In the genomic region with DNA sequence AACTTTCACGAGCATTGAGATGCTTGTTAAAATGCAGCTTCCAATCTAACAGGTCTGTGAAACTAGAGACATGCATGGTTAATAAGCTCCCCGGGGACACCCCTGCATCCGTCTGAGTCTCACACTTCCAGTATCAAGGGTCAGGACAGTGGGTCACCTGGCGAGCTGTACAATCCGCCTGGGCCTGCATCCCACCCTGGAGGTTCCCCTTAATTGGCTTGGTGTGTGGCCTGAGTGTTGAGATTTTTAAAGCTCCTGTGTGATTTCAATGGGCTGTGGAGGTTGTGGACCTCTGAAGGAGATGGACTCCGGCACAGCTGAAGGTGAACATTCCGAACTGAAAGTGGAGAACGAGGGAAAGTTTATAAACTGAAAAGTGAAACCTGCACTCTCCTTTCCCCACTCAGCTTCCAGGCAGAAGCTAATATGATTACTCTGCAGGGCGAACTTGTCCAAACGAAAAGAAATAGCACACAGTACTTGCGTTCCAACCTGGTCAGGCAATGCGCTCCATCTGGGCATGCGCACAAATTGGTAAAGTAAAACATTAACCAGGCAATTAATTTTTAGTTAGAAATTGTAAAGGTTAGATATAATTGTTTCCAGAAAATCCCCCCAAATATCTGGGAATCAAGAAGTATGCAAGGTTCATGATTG, we compare ENCODE assay signal across 19 cellular contexts.
DNase-seq lines count a peak whose midpoint lies in the region; ATAC-seq and TF ChIP-seq lines count a peak whose summit lies in the region.
"Had no signal": no experiment of that assay in that cellular context is flagged by ENCODE, and none has a peak within 500 bp of the region (broad histone marks: within the 10 kb centered on the region; RNA-seq: fewer than 3 reads in every experiment).

No MANE protein-coding gene starts in this region.

- TF ChIP-seq CTCF in Panc1 (IDR thresholded peaks at IDR 0.05) = no peak

- H3K36me3 ChIP-seq in BLaER1 (no peaks in the 10 kb centered on the region), Panc1 (ENCODE audit: control insufficient read depth, insufficient read depth, low read length) (no peaks in the 10 kb centered on the region), neuronal stem cell (replicated peaks in 1 of 2; ENCODE audit: control insufficient read depth in 2 of 2, insufficient read depth in 2 of 2, low read length in 2 of 2) (no peaks in the 10 kb centered on the region), mesendoderm (ENCODE audit: control insufficient read depth, insufficient read depth, low read length) (no peaks in the 10 kb centered on the region)
- H3K36me3 ChIP-seq: thyroid gland had no signal

- H3K4me1 ChIP-seq in BLaER1 (peaks cover 7% of the 10 kb centered on the region), Panc1 (ENCODE audit: control insufficient read depth, insufficient read depth, low read length) (no peaks in the 10 kb centered on the region), neuronal stem cell (ENCODE audit: control insufficient read depth in 2 of 2, insufficient read depth in 1 of 2, low read depth in 1 of 2, low read length in 2 of 2) (peaks cover 0 to 9% of the 10 kb centered on the region in 2 donors), mesendoderm (ENCODE audit: control insufficient read depth, low read depth, low read length) (no peaks in the 10 kb centered on the region)
- H3K4me1 ChIP-seq: parathyroid adenoma, thyroid gland had no signal

- no peak overlapping the region for H2BK12ac ChIP-seq in neuronal stem cell (ENCODE audit: low read length)

- H4K20me1 ChIP-seq in BLaER1 = no peaks in the 10 kb centered on the region

- no peak overlapping the region for H2AK5ac ChIP-seq in neuronal stem cell (ENCODE audit: low read depth, low read length)
- H2AK5ac ChIP-seq in mesendoderm (ENCODE audit: low read length) = no peak overlapping the region

- no peak overlapping the region for H2BK15ac ChIP-seq in neuronal stem cell (ENCODE audit: low read length)
- no peak overlapping the region for H2BK15ac ChIP-seq in mesendoderm (replicated peaks; ENCODE audit: low read depth)

- no peaks in the 10 kb centered on the region for H3K79me2 ChIP-seq in mesendoderm (ENCODE audit: control insufficient read depth, insufficient read depth, low read length)
- H3K79me2 ChIP-seq: parathyroid adenoma had no signal

- no peak overlapping the region for H4K5ac ChIP-seq in mesendoderm (ENCODE audit: low read length)

- POLR2A ChIA-PET in Panc1 (lab: Charles Lee) = no interaction called here

- H3K4me2 ChIP-seq in BLaER1 (peak overlapping the region; percentile 36), neuronal stem cell (ENCODE audit: insufficient read depth, low read length, poor library complexity, severe bottlenecking) (no peak overlapping the region), mesendoderm (ENCODE audit: low read length) (no peak overlapping the region)

- intact Hi-C loops in Panc1 (cut with micrococcal nuclease; ENCODE audit: unreplicated experiment) = no loop called here

- DNase-seq in Panc1 (ENCODE audit: low read depth, low spot score) (no peak), kidney glomerular epithelial cell (lab: John Stamatoyannopoulos, UW) (peak; percentile 47), neuronal stem cell (ENCODE audit: low spot score) (no peak), mesendoderm (no peak)
- DNase-seq in stimulated activated CD4-positive, alpha-beta T cell treated with anti-CD3 and anti-CD28 coated beads, Interleukin-12 subunit alpha, Interleukin-12 subunit beta, amount 100 ng/mL, for 4 hours = no peak
- DNase-seq: activated naive CD8-positive, alpha-beta T cell treated with anti-CD3 and anti-CD28 coated beads for 36 hours; CD4-positive, alpha-beta memory T cell; KG1; naive B cell; NCI-H2029; NCI-H524; stimulated activated naive CD4-positive, alpha-beta T cell had no signal

- H3K23ac ChIP-seq in neuronal stem cell (ENCODE audit: low read depth, low read length, poor library complexity) (no peak overlapping the region), mesendoderm (ENCODE audit: low read length) (no peak overlapping the region)

- peak; percentile 48; the same call in 1 of the 2 replicates for ATAC-seq in Panc1
- no peak for ATAC-seq in GM18873 (IDR thresholded peaks at IDR 0.05; ENCODE audit: low FRiP score, unreplicated experiment)
- no peak for ATAC-seq in GM18861 (IDR thresholded peaks at IDR 0.05; ENCODE audit: unreplicated experiment)
- ATAC-seq: Right ventricle myocardium inferior had no signal

- no peak overlapping the region for H3K27ac ChIP-seq in BLaER1
- H3K27ac ChIP-seq in Panc1 (ENCODE audit: low read length) = no peak overlapping the region
- H3K27ac ChIP-seq in neuronal stem cell (replicated peaks; ENCODE audit: low read length) = no peak overlapping the region
- H3K27ac ChIP-seq in mesendoderm (ENCODE audit: low read depth, low read length) = no peak overlapping the region
- H3K27ac ChIP-seq: parathyroid adenoma, thyroid gland had no signal

- H2BK5ac ChIP-seq in neuronal stem cell (ENCODE audit: low read length) (no peak overlapping the region), mesendoderm (ENCODE audit: low read length) (no peak overlapping the region)

- H2BK120ac ChIP-seq in neuronal stem cell (ENCODE audit: low read depth, low read length) (no peak overlapping the region), mesendoderm (ENCODE audit: low read depth, low read length) (no peak overlapping the region)

- H3K4ac ChIP-seq in neuronal stem cell (ENCODE audit: low read length) (no peak overlapping the region), mesendoderm (ENCODE audit: low read depth, low read length) (no peak overlapping the region)

- peak overlapping the region; percentile 67 for H2AFZ ChIP-seq in neuronal stem cell (ENCODE audit: low read length)
- H2AFZ ChIP-seq: parathyroid adenoma had no signal

- H4K8ac ChIP-seq in neuronal stem cell (ENCODE audit: low read depth, low read length) = no peak overlapping the region
- no peak overlapping the region for H4K8ac ChIP-seq in mesendoderm (ENCODE audit: low read depth, low read length)

- H4K91ac ChIP-seq in neuronal stem cell (ENCODE audit: low read depth, low read length, poor library complexity) = no peak overlapping the region

- H3K18ac ChIP-seq in neuronal stem cell (ENCODE audit: low read length) (no peak overlapping the region), mesendoderm (ENCODE audit: low read length) (no peak overlapping the region)

- H3K4me3 ChIP-seq in BLaER1 (no peak overlapping the region), Panc1 (ENCODE audit: low read depth in 2 of 2, low read length in 2 of 2) (peak overlapping the region; percentile 34 to 63), neuronal stem cell (ENCODE audit: low read length in 2 of 2) (no peak overlapping the region), mesendoderm (ENCODE audit: low read length) (no peak overlapping the region)
- H3K4me3 ChIP-seq: lung, thyroid gland had no signal

- no peaks in the 10 kb centered on the region for H3K79me1 ChIP-seq in neuronal stem cell (ENCODE audit: low read depth, low read length)
- no peaks in the 10 kb centered on the region for H3K79me1 ChIP-seq in mesendoderm (ENCODE audit: low read length)

- in situ Hi-C loops in Panc1 (cut with HindIII; ENCODE audit: low pct_unique_long_range_greater_than_20kb, low sequenced_read_pairs) = no loop called here

- H3K9me3 ChIP-seq in BLaER1 (0 out of 2 replicates have a peak, but pooled peaks cover 6% of the 10 kb centered on the region), Panc1 (ENCODE audit: control insufficient read depth, insufficient read depth, low read depth, low read length) (no peaks in the 10 kb centered on the region), neuronal stem cell (replicated peaks in 1 of 2; ENCODE audit: control insufficient read depth in 2 of 2, insufficient read depth in 1 of 2, low read depth in 1 of 2, low read length in 2 of 2) (peaks cover 0 to 2% of the 10 kb centered on the region in 2 donors)
- H3K9me3 ChIP-seq: thyroid gland had no signal

- H3K27me3 ChIP-seq in BLaER1 (no peaks in the 10 kb centered on the region), Panc1 (ENCODE audit: control insufficient read depth, insufficient read depth, low read length) (peaks cover 16% of the 10 kb centered on the region), neuronal stem cell (ENCODE audit: control insufficient read depth in 3 of 3, insufficient read depth in 3 of 3, low read depth in 1 of 3, low read length in 3 of 3) (peaks cover 0 to under 1% (median 0%) of the 10 kb centered on the region in 3 experiments), mesendoderm (ENCODE audit: insufficient read depth, low read length, poor library complexity) (no peaks in the 10 kb centered on the region)
- H3K27me3 ChIP-seq: thyroid gland had no signal

- CTCF ChIA-PET in Panc1 (lab: Charles Lee) = no interaction called here

- WGBS in neuronal stem cell (ENCODE audit: extremely low coverage in 2 of 2, insufficient read length in 2 of 2, insufficient replicate concordance in 1 of 2), 2 donors = no CpG with 5 or more reads among the region's 13 CpGs
- no CpG with 5 or more reads among the region's 13 CpGs for WGBS in mesendoderm (ENCODE audit: extremely low coverage, insufficient coverage, low lambda C conversion rate)

- H3K14ac ChIP-seq in neuronal stem cell (ENCODE audit: low read length) = peak overlapping the region; percentile 25

- H3K9ac ChIP-seq in BLaER1 = no peak overlapping the region
- H3K9ac ChIP-seq in neuronal stem cell (ENCODE audit: low read depth, low read length, poor library complexity) = no peak overlapping the region
- H3K9ac ChIP-seq in mesendoderm (ENCODE audit: low read length) = no peak overlapping the region
- H3K9ac ChIP-seq: parathyroid adenoma had no signal

- no peak overlapping the region for H3K56ac ChIP-seq in mesendoderm (ENCODE audit: low read length)

- no TSS peak for BruUV-seq in Panc1 (replicated peaks; lab: Mats Ljungman, UMichigan)

Comparison
In these comparisons a context has a peak if more than half of its experiments do, and no peak if none do; other contexts are left out.
1. H3K4me3 ChIP-seq: peak in Panc1 (2 of 2); none in BLaER1 (single experiment), neuronal stem cell (0 of 2) and mesendoderm (single experiment).